10 cellular contexts compared by ENCODE assay signal in the genomic region with DNA sequence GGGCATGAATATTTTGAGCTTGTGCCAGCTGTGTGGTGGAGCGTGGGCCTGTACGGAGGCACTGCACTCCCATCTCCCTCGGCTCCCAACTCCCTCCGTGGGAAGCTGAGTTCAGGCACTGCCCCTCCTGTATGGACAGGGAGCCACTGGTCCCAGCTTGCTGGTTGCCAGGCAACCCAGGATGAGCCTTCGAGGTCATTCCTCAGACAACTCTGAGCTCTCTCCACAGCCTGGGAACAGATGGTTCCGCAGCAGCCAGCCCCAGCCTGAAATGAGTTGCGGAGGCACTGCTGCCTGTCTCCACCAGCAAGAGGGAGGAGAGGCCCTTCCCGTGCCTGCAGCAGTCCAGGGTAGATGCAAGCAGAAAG. TPM values are rescaled to one million over a fixed set of nuclear protein-coding genes. Genes with fewer than 3 reads are reported as not detected.
A peak's percentile ranks its signal among the peaks of the same experiment; 100 is the strongest.
DNase-seq lines count a peak whose midpoint lies in the region; ATAC-seq, FAIRE-seq and TF ChIP-seq lines count a peak whose summit lies in the region.
"Had no signal": no experiment of that assay in that cellular context is flagged by ENCODE, and none has a peak within 500 bp of the region (broad histone marks: within the 10 kb centered on the region; RNA-seq: fewer than 3 reads in every experiment).

No MANE protein-coding gene starts in this region.

- no peak for TF ChIP-seq CTCF in progenitor cell of endocrine pancreas (IDR thresholded peaks at IDR 0.05; ENCODE audit: unreplicated experiment)

- no peaks in the 10 kb centered on the region for H3K36me3 Mint-ChIP-seq in progenitor cell of endocrine pancreas (ENCODE audit: insufficient read depth)
- H3K36me3 Mint-ChIP-seq: memory B cell had no signal

- no peak overlapping the region for H3K4me3 ChIP-seq in SJCRH30

- no peak for FAIRE-seq in frontal cortex (lab: Jason Lieb, UNC)

- no peak for ATAC-seq in GM18520 (IDR thresholded peaks at IDR 0.05; ENCODE audit: unreplicated experiment)

- no peak overlapping the region for H3K27ac ChIP-seq in SJCRH30

- H3K27ac Mint-ChIP-seq in progenitor cell of endocrine pancreas, result peak overlapping the region; percentile 23
- H3K27ac Mint-ChIP-seq: memory B cell had no signal

- H3K27me3 Mint-ChIP-seq in progenitor cell of endocrine pancreas, result peaks cover 3% of the 10 kb centered on the region

- H3K36me3 ChIP-seq in SJCRH30, result no peaks in the 10 kb centered on the region

- H3K9me3 Mint-ChIP-seq in progenitor cell of endocrine pancreas (ENCODE audit: low read depth), result no peaks in the 10 kb centered on the region
- H3K9me3 Mint-ChIP-seq: memory B cell had no signal

- H3K4me1 ChIP-seq in SJCRH30, result no peaks in the 10 kb centered on the region

- peaks cover 4% of the 10 kb centered on the region for H3K4me1 Mint-ChIP-seq in progenitor cell of endocrine pancreas (ENCODE audit: low read depth)
- H3K4me1 Mint-ChIP-seq: memory B cell had no signal

- H3K4me3 Mint-ChIP-seq in progenitor cell of endocrine pancreas (ENCODE audit: low read depth), result no peak overlapping the region
- H3K4me3 Mint-ChIP-seq: memory B cell had no signal

- DNase-seq in HCEC 1CT (peak; percentile 24), SJCRH30 (peak; percentile 47 to 55), frontal cortex (ENCODE audit: low spot score in 2 of 2) (peak; percentile 38 to 57), progenitor cell of endocrine pancreas (ENCODE audit: low spot score, unreplicated experiment) (no peak), SKM-1 (lab: John Stamatoyannopoulos, UW; ENCODE audit: unreplicated experiment) (no peak), HuH-7.5 (ENCODE audit: low spot score) (no peak), DMS153 treated with DMSO at 0.1 percent for 48 hours (lab: John Stamatoyannopoulos, UW; ENCODE audit: unreplicated experiment) (no peak)
- DNase-seq: effector CD8-positive, alpha-beta T cell had no signal

- no peaks in the 10 kb centered on the region for H3K9me3 ChIP-seq in SJCRH30 (replicated peaks)

- 0 out of 2 replicates have a peak, but pooled peaks cover 4% of the 10 kb centered on the region for H3K27me3 ChIP-seq in SJCRH30

RNA-seq across cellular contexts. Expression of a gene that starts 58.4 kb away (rescaled TPM):
- 0.04 and 0.10 TPM in 2 replicates for total RNA-seq in SJCRH30 (2014; rRNA removed; shearing (Covaris generic))
- total RNA-seq in frontal cortex (not detected), progenitor cell of endocrine pancreas (5.1 and 5.7 TPM in 2 replicates)

Comparison
In these comparisons a context has a peak if more than half of its experiments do, and no peak if none do; other contexts are left out.
1. DNase-seq: peak in HCEC 1CT (single experiment), SJCRH30 (2 of 2) and frontal cortex (2 of 2); none in progenitor cell of endocrine pancreas (single experiment), SKM-1 (single experiment), HuH-7.5 (single experiment) and DMS153 treated with DMSO at 0.1 percent for 48 hours (single experiment).